In the genomic region with DNA sequence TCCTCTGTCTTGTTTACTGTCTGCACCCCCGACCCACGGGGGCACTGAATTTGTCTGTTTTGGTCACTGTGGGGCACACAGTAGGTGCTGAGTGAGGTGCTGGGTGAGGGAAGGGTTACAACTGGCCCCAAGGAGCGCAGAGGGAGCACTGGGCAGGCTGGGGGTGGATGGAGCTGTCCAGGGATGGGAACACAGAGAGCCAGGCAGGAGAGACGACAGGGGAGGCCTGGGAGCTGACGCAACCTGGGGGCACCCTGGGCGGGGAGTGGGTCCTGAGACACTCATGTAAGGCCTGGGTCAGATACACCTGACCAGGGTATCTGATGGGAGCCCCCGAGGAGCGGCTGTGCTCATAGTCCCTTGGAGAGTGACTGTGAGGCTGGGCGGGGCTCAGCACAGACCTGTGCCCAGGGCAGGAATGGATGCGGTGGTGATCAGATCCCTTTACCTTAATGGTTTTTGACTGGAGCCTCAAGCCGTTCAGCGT, we compare ENCODE assay signal across 1 cellular context.
TF ChIP-seq lines count a peak whose summit lies in the region.

No MANE protein-coding gene starts in this region.

TF ChIP-seq in HepG2, 621 proteins besides CTCF, POLR2A, EP300 and RAD21 (continued from another document):
- TF ChIP-seq, protein P1, sequence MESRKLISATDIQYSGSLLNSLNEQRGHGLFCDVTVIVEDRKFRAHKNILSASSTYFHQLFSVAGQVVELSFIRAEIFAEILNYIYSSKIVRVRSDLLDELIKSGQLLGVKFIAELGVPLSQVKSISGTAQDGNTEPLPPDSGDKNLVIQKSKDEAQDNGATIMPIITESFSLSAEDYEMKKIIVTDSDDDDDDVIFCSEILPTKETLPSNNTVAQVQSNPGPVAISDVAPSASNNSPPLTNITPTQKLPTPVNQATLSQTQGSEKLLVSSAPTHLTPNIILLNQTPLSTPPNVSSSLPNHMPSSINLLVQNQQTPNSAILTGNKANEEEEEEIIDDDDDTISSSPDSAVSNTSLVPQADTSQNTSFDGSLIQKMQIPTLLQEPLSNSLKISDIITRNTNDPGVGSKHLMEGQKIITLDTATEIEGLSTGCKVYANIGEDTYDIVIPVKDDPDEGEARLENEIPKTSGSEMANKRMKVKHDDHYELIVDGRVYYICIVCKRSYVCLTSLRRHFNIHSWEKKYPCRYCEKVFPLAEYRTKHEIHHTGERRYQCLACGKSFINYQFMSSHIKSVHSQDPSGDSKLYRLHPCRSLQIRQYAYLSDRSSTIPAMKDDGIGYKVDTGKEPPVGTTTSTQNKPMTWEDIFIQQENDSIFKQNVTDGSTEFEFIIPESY (CRISPR knock-in tag; IDR thresholded peaks at IDR 0.05) = no peak
- TF ChIP-seq, protein P2, sequence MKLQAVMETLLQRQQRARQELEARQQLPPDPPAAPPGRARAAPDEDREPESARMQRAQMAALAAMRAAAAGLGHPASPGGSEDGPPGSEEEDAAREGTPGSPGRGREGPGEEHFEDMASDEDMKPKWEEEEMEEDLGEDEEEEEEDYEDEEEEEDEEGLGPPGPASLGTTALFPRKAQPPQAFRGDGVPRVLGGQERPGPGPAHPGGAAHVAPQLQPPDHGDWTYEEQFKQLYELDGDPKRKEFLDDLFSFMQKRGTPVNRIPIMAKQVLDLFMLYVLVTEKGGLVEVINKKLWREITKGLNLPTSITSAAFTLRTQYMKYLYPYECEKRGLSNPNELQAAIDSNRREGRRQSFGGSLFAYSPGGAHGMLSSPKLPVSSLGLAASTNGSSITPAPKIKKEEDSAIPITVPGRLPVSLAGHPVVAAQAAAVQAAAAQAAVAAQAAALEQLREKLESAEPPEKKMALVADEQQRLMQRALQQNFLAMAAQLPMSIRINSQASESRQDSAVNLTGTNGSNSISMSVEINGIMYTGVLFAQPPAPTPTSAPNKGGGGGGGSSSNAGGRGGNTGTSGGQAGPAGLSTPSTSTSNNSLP (IDR thresholded peaks at IDR 0.05; ENCODE audit: low read depth, low read length) = no peak
- no peak for TF ChIP-seq ZNF724P (CRISPR knock-in tag; IDR thresholded peaks at IDR 0.05; ENCODE audit: borderline replicate concordance)
